Comparison of ENCODE assay signal across 14 cellular contexts in the genomic region with DNA sequence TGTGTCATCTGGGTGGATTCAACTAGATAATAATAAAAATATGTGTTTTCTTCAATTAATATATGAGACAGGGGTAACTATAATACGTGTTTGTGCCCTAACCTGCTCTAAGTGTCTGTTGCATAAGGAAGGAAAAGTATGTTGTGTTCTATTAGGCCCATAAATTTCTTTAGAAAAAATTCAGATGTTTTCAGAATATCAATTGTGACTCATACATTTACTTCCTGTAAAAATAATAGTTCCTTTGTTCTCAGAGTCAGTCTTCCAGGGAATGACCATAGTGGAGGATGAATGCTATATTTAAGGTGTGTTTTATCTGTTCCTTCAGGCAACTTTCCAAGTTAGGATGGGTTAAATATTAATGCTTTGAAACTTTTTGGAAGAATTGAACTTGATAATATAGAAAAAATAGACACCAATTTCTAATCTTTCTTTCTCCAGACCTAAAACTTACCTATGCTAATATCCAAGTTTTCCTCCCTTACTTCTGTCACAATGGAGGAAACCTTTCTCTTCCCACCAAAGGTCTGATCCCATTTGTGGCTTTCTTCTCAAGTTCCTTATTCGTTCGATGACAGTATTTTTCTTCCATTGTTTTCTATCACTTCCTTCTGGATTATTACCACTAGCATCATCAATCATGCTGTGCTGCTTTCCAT. TPM values are rescaled to one million over a fixed set of nuclear protein-coding genes. Genes with fewer than 3 reads are reported as not detected.
"Had no signal": no experiment of that assay in that cellular context is flagged by ENCODE, and none has a peak within 500 bp of the region (broad histone marks: within the 10 kb centered on the region; RNA-seq: fewer than 3 reads in every experiment).

No MANE protein-coding gene starts in this region.

- ATAC-seq: activated CD8-positive, alpha-beta T cell treated with anti-CD3 and anti-CD28 coated beads, Interleukin-2, amount 10 ng/mL, durations not matched to agents 7 days and 5 days; lower lobe of right lung; stimulated activated effector memory CD8-positive, alpha-beta T cell treated with anti-CD3 and anti-CD28 coated beads, Interleukin-12 subunit alpha, Interleukin-12 subunit beta, amount 100 ng/mL, for 72 hours; WTC11 had no signal

- H3K4me1 ChIP-seq: lower lobe of right lung, parathyroid adenoma, tibial nerve had no signal

- DNase-seq: activated CD4-positive, alpha-beta T cell treated with anti-CD3 and anti-CD28 coated beads for 48 hours; activated CD8-positive, alpha-beta memory T cell treated with anti-CD3 and anti-CD28 coated beads, Interleukin-2, amount 50 U/mL, for 48 hours; activated CD8-positive, alpha-beta T cell treated with anti-CD3 and anti-CD28 coated beads, Interleukin-2, amount 10 ng/mL, durations not matched to agents 7 days and 5 days; activated naive CD8-positive, alpha-beta T cell treated with anti-CD3 and anti-CD28 coated beads, Interleukin-2, amount 10 ng/mL, durations not matched to agents 7 days and 5 days; anterior cingulate cortex; hippocampal formation; lower lobe of right lung; naive B cell had no signal

- H2AFZ ChIP-seq: parathyroid adenoma had no signal

- H3K9ac ChIP-seq: parathyroid adenoma had no signal

- H3K27me3 ChIP-seq: tibial nerve had no signal

- H3K27ac ChIP-seq: lower lobe of right lung, parathyroid adenoma, skin epidermis, tibial nerve had no signal

- H3K9me3 ChIP-seq: lower lobe of right lung, tibial nerve had no signal

- H3K4me3 ChIP-seq: lower lobe of right lung, skin epidermis, tibial nerve had no signal

- H3K36me3 ChIP-seq: lower lobe of right lung, tibial nerve had no signal

- H3K79me2 ChIP-seq: parathyroid adenoma had no signal

RNA-seq across cellular contexts. Expression of gene ISL1, which starts 49.9 kb away (rescaled TPM):
- total RNA-seq: activated CD8-positive, alpha-beta T cell treated with anti-CD3 and anti-CD28 coated beads, Interleukin-2, amount 10 ng/mL, durations not matched to agents 7 days and 5 days; activated naive CD8-positive, alpha-beta T cell treated with anti-CD3 and anti-CD28 coated beads, Interleukin-2, amount 10 ng/mL, durations not matched to agents 7 days and 5 days; subcutaneous adipose tissue; tibial nerve; WTC11 had no signal
